1 cellular context compared by ENCODE assay signal in the genomic region with DNA sequence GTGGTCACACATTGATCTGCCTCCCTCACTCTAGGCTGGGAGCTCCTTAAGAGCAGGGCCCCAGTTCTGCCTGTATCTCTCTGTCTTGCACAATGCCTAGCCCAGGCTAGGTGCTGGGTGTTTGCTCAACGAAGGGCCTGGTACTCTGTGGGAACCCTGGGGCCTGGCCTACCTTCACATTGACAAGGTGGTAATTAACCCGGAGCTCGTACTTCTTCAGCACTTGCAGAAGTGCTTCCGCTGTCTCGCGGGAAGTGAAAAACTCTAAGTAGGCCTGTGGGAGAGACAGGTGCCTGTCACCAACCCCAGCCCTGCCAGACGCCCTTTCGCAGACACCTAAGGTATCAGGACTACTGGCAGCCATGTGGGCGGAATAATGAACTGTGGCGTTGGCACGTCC.
TF ChIP-seq lines count a peak whose summit lies in the region.

No MANE protein-coding gene starts in this region.

TF ChIP-seq in GM23338, 12 proteins besides CTCF, POLR2A, EP300 and RAD21:
- TF ChIP-seq, protein P1, sequence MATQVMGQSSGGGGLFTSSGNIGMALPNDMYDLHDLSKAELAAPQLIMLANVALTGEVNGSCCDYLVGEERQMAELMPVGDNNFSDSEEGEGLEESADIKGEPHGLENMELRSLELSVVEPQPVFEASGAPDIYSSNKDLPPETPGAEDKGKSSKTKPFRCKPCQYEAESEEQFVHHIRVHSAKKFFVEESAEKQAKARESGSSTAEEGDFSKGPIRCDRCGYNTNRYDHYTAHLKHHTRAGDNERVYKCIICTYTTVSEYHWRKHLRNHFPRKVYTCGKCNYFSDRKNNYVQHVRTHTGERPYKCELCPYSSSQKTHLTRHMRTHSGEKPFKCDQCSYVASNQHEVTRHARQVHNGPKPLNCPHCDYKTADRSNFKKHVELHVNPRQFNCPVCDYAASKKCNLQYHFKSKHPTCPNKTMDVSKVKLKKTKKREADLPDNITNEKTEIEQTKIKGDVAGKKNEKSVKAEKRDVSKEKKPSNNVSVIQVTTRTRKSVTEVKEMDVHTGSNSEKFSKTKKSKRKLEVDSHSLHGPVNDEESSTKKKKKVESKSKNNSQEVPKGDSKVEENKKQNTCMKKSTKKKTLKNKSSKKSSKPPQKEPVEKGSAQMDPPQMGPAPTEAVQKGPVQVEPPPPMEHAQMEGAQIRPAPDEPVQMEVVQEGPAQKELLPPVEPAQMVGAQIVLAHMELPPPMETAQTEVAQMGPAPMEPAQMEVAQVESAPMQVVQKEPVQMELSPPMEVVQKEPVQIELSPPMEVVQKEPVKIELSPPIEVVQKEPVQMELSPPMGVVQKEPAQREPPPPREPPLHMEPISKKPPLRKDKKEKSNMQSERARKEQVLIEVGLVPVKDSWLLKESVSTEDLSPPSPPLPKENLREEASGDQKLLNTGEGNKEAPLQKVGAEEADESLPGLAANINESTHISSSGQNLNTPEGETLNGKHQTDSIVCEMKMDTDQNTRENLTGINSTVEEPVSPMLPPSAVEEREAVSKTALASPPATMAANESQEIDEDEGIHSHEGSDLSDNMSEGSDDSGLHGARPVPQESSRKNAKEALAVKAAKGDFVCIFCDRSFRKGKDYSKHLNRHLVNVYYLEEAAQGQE (IDR thresholded peaks at IDR 0.05; ENCODE audit: unreplicated experiment): no peak
- TF ChIP-seq, protein P2, sequence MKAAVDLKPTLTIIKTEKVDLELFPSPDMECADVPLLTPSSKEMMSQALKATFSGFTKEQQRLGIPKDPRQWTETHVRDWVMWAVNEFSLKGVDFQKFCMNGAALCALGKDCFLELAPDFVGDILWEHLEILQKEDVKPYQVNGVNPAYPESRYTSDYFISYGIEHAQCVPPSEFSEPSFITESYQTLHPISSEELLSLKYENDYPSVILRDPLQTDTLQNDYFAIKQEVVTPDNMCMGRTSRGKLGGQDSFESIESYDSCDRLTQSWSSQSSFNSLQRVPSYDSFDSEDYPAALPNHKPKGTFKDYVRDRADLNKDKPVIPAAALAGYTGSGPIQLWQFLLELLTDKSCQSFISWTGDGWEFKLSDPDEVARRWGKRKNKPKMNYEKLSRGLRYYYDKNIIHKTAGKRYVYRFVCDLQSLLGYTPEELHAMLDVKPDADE (IDR thresholded peaks at IDR 0.05): no peak
- TF ChIP-seq ZNF331 (CRISPR knock-in tag; IDR thresholded peaks at IDR 0.05; ENCODE audit: low read depth) (no peak), NANOG (IDR thresholded peaks at IDR 0.05; ENCODE audit: borderline replicate concordance) (no peak), POLR2AphosphoS5 (IDR thresholded peaks at IDR 0.05; ENCODE audit: low read depth) (no peak), EZH2 (IDR thresholded peaks at IDR 0.05; ENCODE audit: low read depth, unreplicated experiment) (no peak), EZH2phosphoT487 (IDR thresholded peaks at IDR 0.05; ENCODE audit: unreplicated experiment) (no peak), JUNB (IDR thresholded peaks at IDR 0.05; ENCODE audit: unreplicated experiment) (no peak), ZNF114 (CRISPR knock-in tag; IDR thresholded peaks at IDR 0.05) (no peak), CREB1 (CRISPR knock-in tag; IDR thresholded peaks at IDR 0.05; ENCODE audit: low read depth) (no peak)
